In genomic region chrX:154724999-154725756, GRCh38 we compare ENCODE assay signal across 9 cellular contexts. TPM values are rescaled to one million over a fixed set of nuclear protein-coding genes. Genes with fewer than 3 reads are reported as not detected.
DNase-seq lines count a peak whose midpoint lies in the region; ATAC-seq and TF ChIP-seq lines count a peak whose summit lies in the region.
"Had no signal": no experiment of that assay in that cellular context is flagged by ENCODE, and none has a peak within 500 bp of the region (broad histone marks: within the 10 kb centered on the region; RNA-seq: fewer than 3 reads in every experiment).

No MANE protein-coding gene starts in this region.

- TF ChIP-seq POLR2A in NB4 (IDR thresholded peaks at IDR 0.05; ENCODE audit: extremely low read depth, insufficient read length) (no peak), erythroblast (IDR thresholded peaks at IDR 0.05; ENCODE audit: low read length) (no peak)

- no peak overlapping the region for H2AFZ ChIP-seq in ACC112 (ENCODE audit: low read length, unreplicated experiment)

- H3K4me1 ChIP-seq in ACC112 (ENCODE audit: control insufficient read depth, insufficient read depth, low read length, unreplicated experiment) = peaks cover 55% of the 10 kb centered on the region

- TF ChIP-seq CTCF in NB4 (IDR thresholded peaks at IDR 0.05; ENCODE audit: low read depth, low read length) (no peak), progenitor cell of endocrine pancreas (IDR thresholded peaks at IDR 0.05; ENCODE audit: unreplicated experiment) (no peak)

- no peaks in the 10 kb centered on the region for H3K36me3 ChIP-seq in ACC112 (ENCODE audit: insufficient read depth, low read length)

- no peaks in the 10 kb centered on the region for H3K4me1 Mint-ChIP-seq in progenitor cell of endocrine pancreas (ENCODE audit: low read depth)

- H3K4me3 ChIP-seq in ACC112 (ENCODE audit: low read depth, low read length) (no peak overlapping the region), NB4 (ENCODE audit: low read depth, low read length) (no peak overlapping the region)

- no peaks in the 10 kb centered on the region for H3K36me3 Mint-ChIP-seq in progenitor cell of endocrine pancreas (ENCODE audit: insufficient read depth)

- H3K27me3 Mint-ChIP-seq in progenitor cell of endocrine pancreas = no peaks in the 10 kb centered on the region

- peaks cover 6% of the 10 kb centered on the region for H3K79me2 ChIP-seq in ACC112 (ENCODE audit: control insufficient read depth, insufficient read depth, low read length, unreplicated experiment)

- peaks cover 19% of the 10 kb centered on the region for H3K9me3 Mint-ChIP-seq in progenitor cell of endocrine pancreas (ENCODE audit: low read depth)

- peak; percentile 56 for ATAC-seq in GM18867 (IDR thresholded peaks at IDR 0.05; ENCODE audit: unreplicated experiment)

- H3K27ac ChIP-seq in ACC112 (ENCODE audit: low read depth, low read length) (peak overlapping the region; percentile 63), epithelial cell of prostate (peak overlapping the region; percentile 39)

- H3K27me3 ChIP-seq in ACC112 (ENCODE audit: insufficient read depth, low read length) = no peaks in the 10 kb centered on the region

- no peak overlapping the region for H3K27ac Mint-ChIP-seq in progenitor cell of endocrine pancreas

- H3K4me3 Mint-ChIP-seq in progenitor cell of endocrine pancreas (ENCODE audit: low read depth) = no peak overlapping the region

- DNase-seq in NB4 (ENCODE audit: low read depth) (peak; percentile 18), epithelial cell of prostate (ENCODE audit: low read depth, low spot score) (no peak), erythroblast (lab: John Stamatoyannopoulos, UW) (no peak), progenitor cell of endocrine pancreas (ENCODE audit: low spot score, unreplicated experiment) (no peak), NCI-H1436 treated with DMSO at 0.1 percent for 48 hours (lab: John Stamatoyannopoulos, UW) (no peak), NCI-H2081 treated with DMSO at 0.1 percent for 48 hours (lab: John Stamatoyannopoulos, UW) (no peak)
- DNase-seq: GF-D8 had no signal

RNA-seq across cellular contexts. Expression of gene GAB3, which starts 25.7 kb away (rescaled TPM):
- 0.13 and 0.14 TPM in 2 replicates for total RNA-seq in progenitor cell of endocrine pancreas

RNA-seq across cellular contexts. Expression of gene DKC1, which starts 37.5 kb away (rescaled TPM):
- 58.5 and 61.0 TPM in 2 replicates for total RNA-seq in progenitor cell of endocrine pancreas
